Comparison of ENCODE assay signal across 17 cellular contexts in genomic region chr22:42229455-42230149, GRCh38. TPM values are rescaled to one million over a fixed set of nuclear protein-coding genes. Genes with fewer than 3 reads are reported as not detected.
DNase-seq lines count a peak whose midpoint lies in the region; ATAC-seq, FAIRE-seq and TF ChIP-seq lines count a peak whose summit lies in the region.
"Had no signal": no experiment of that assay in that cellular context is flagged by ENCODE, and none has a peak within 500 bp of the region (broad histone marks: within the 10 kb centered on the region; RNA-seq: fewer than 3 reads in every experiment).

No MANE protein-coding gene starts in this region.

- H3K36me3 ChIP-seq in psoas muscle (ENCODE audit: insufficient read depth in 1 of 2, low read depth in 1 of 2): no peaks in the 10 kb centered on the region

- H3K36me3 Mint-ChIP-seq in T-helper 17 cell (ENCODE audit: low read depth): peaks cover 3% of the 10 kb centered on the region

- no peaks in the 10 kb centered on the region for H3K27me3 Mint-ChIP-seq in T-helper 17 cell
- H3K27me3 Mint-ChIP-seq: central memory CD8-positive, alpha-beta T cell had no signal

- TF ChIP-seq CTCF in fibroblast of pulmonary artery (IDR thresholded peaks at IDR 0.05; ENCODE audit: low read length, missing control alignments) (no peak), psoas muscle (IDR thresholded peaks at IDR 0.05) (no peak)

- DNase-seq in Daoy (ENCODE audit: low read depth) (peak; percentile 24), T-helper 17 cell (no peak), fibroblast of pulmonary artery (ENCODE audit: low read depth) (peak; percentile 57), psoas muscle (no peak), GM12891 (ENCODE audit: insufficient read length, low spot score) (no peak), mucosa of gallbladder (ENCODE audit: low spot score) (no peak), SIG-M5 treated with dmso at 0.1 percent for 504 hours (lab: John Stamatoyannopoulos, UW; ENCODE audit: unreplicated experiment) (no peak)
- DNase-seq: activated effector memory CD4-positive, alpha-beta T cell treated with Interleukin-2 at 50 U/mL for 16 hours; erythroblast; GDM1; H9; NCI-H2081; NCI-H774; retina; stimulated activated naive CD4-positive, alpha-beta T cell had no signal

- intact Hi-C loops in psoas muscle (cut with DNase I): no loop called here

- no peaks in the 10 kb centered on the region for H3K27me3 ChIP-seq in psoas muscle (ENCODE audit: insufficient read depth in 3 of 3, low read length in 2 of 3)

- peaks cover 49% of the 10 kb centered on the region for H3K4me1 Mint-ChIP-seq in T-helper 17 cell

- TF ChIP-seq POLR2A in GM12891 (IDR thresholded peaks at IDR 0.05; ENCODE audit: low read depth, low read length): no peak

- no peak for FAIRE-seq in GM12891 (lab: Jason Lieb, UNC)

- no peak for ATAC-seq in T-helper 17 cell
- ATAC-seq in psoas muscle: peak in 3 of 4 donors; percentile 58 to 65 (median 63)
- no peak for ATAC-seq in HG02852 (IDR thresholded peaks at IDR 0.05; ENCODE audit: unreplicated experiment)

- WGBS in psoas muscle, 3 donors: 43 to 61% (median 46%) methylated on average over 6 of the region's 6 CpGs

- no peak overlapping the region for H3K27ac ChIP-seq in psoas muscle

- H3K9me3 ChIP-seq in T-helper 17 cell (ENCODE audit: control insufficient read depth, low read length, poor library complexity, severe bottlenecking): no peaks in the 10 kb centered on the region
- H3K9me3 ChIP-seq in psoas muscle: no peaks in the 10 kb centered on the region

- H3K4me1 ChIP-seq in psoas muscle: peaks cover 25% of the 10 kb centered on the region

- no peak overlapping the region for H3K4me3 ChIP-seq in fibroblast of pulmonary artery (replicated peaks; ENCODE audit: low read depth, low read length)
- H3K4me3 ChIP-seq in psoas muscle: no peak overlapping the region

- peak overlapping the region; percentile 69 for H3K4me3 Mint-ChIP-seq in T-helper 17 cell
- H3K4me3 Mint-ChIP-seq: central memory CD8-positive, alpha-beta T cell; H9 had no signal

- H3K27ac Mint-ChIP-seq in T-helper 17 cell: no peak overlapping the region

TF ChIP-seq in GM12891, 5 proteins besides CTCF, POLR2A, EP300 and RAD21:
- TF ChIP-seq PAX5 (IDR thresholded peaks at IDR 0.05; ENCODE audit: insufficient read depth, low read length, severe bottlenecking) (no peak), POU2F2 (IDR thresholded peaks at IDR 0.05; ENCODE audit: low read depth, low read length) (no peak), TAF1 (IDR thresholded peaks at IDR 0.05; ENCODE audit: low read depth, low read length) (no peak), POLR2AphosphoS5 (IDR thresholded peaks at IDR 0.05; ENCODE audit: low read depth, low read length) (no peak), SPI1 (IDR thresholded peaks at IDR 0.05; ENCODE audit: low read depth, low read length) (no peak)

RNA-seq across cellular contexts. Expression of gene TCF20, which starts 40.9 kb away (rescaled TPM):
- 24.3 and 29.7 TPM in 2 replicates for total RNA-seq in Daoy (2014; rRNA removed; shearing (Covaris generic))
- total RNA-seq in T-helper 17 cell (10 to 100 TPM; 68.7 to 81.9 TPM), psoas muscle (10 to 100 TPM; 10.1 to 14.9 (median 12.1) TPM), mucosa of gallbladder (50.2 TPM)
- 1 to 10 TPM; 3.2 to 9.5 (median 5.5) TPM for polyA plus RNA-seq in psoas muscle
- 11.6 TPM for polyA plus RNA-seq in GM12891 (2012; ENCODE audit: low read depth, missing spikeins)

Comparison
In these comparisons a context has a peak if more than half of its experiments do, and no peak if none do; other contexts are left out.
1. DNase-seq: peak in Daoy (single experiment) and fibroblast of pulmonary artery (single experiment); none in T-helper 17 cell (0 of 3), psoas muscle (0 of 2), GM12891 (single experiment), mucosa of gallbladder (single experiment) and SIG-M5 treated with dmso at 0.1 percent for 504 hours (single experiment).
2. ATAC-seq: peak in psoas muscle (3 of 4); none in T-helper 17 cell (single experiment) and HG02852 (single experiment).